Comparison of ENCODE assay signal across 21 cellular contexts in the genomic region with DNA sequence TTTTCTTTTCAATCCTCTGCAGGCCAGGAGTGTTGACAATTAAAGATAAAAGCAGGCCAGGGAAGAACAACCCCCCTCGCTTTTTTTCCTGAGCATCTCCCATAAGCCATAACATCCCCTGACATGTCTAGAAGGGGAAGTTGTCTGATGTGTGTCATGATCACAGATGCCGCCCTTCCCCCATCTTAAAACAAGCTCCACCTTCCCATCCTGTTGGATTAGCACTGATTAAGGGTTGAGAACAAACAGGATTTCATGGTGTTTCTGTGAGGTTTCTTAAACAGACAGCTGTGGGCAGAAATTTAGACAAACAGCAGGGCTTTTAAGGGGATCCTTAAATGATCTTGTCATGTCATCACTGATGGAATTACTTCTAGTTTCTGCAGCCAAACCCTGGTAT. TPM values are rescaled to one million over a fixed set of nuclear protein-coding genes. Genes with fewer than 3 reads are reported as not detected.
DNase-seq lines count a peak whose midpoint lies in the region; ATAC-seq, FAIRE-seq and TF ChIP-seq lines count a peak whose summit lies in the region.
"Had no signal": no experiment of that assay in that cellular context is flagged by ENCODE, and none has a peak within 500 bp of the region (broad histone marks: within the 10 kb centered on the region; RNA-seq: fewer than 3 reads in every experiment).

No MANE protein-coding gene starts in this region.

- no peak for FAIRE-seq in frontal cortex (lab: Jason Lieb, UNC)
- FAIRE-seq: GM18507, H54, K562, keratinocyte had no signal

- peaks cover 10 to 26% of the 10 kb centered on the region in 2 donors for H3K27me3 Mint-ChIP-seq in natural killer cell treated with Interleukin-12 subunit alpha and Interleukin-12 subunit beta and Interleukin-15 and Interleukin-18, amount 100 ng/mL, for 72 hours

- H3K4me1 ChIP-seq in neutrophil (ENCODE audit: control insufficient read depth in 1 of 2, insufficient read depth in 1 of 2, low read depth in 1 of 2, low read length in 1 of 2), result peaks cover 15 to 42% of the 10 kb centered on the region in 2 experiments
- H3K4me1 ChIP-seq: BE2C, breast epithelium had no signal

- no peak for ATAC-seq in natural killer cell treated with Interleukin-12 subunit alpha and Interleukin-12 subunit beta and Interleukin-15 and Interleukin-18, amount 100 ng/mL, for 72 hours
- ATAC-seq: activated T-helper 17 cell treated with anti-CD3 and anti-CD28 coated beads, Interleukin-2, amount 50 U/mL, for 72 hours; K562; mucosa of descending colon had no signal

- H3K4me3 ChIP-seq in neutrophil (ENCODE audit: low read depth in 1 of 2, low read length in 1 of 2), result no peak overlapping the region
- H3K4me3 ChIP-seq in MG63, result no peak overlapping the region
- H3K4me3 ChIP-seq: breast epithelium, K562, mucosa of descending colon, ovary had no signal

- no peaks in the 10 kb centered on the region for H3K36me3 ChIP-seq in neutrophil
- no peaks in the 10 kb centered on the region for H3K36me3 ChIP-seq in MG63
- H3K36me3 ChIP-seq: BE2C, breast epithelium, ovary had no signal

- no peaks in the 10 kb centered on the region for H3K27me3 ChIP-seq in neutrophil
- H3K27me3 ChIP-seq in MG63, result no peaks in the 10 kb centered on the region
- H3K27me3 ChIP-seq: BE2C, breast epithelium, ovary had no signal

- no peaks in the 10 kb centered on the region for H3K9me3 ChIP-seq in neutrophil
- no peaks in the 10 kb centered on the region for H3K9me3 ChIP-seq in MG63
- H3K9me3 ChIP-seq: BE2C, breast epithelium, mucosa of descending colon, ovary had no signal

- peak overlapping the region; percentile 58 for H3K27ac ChIP-seq in neutrophil
- H3K27ac ChIP-seq: breast epithelium, ovary had no signal

- no peaks in the 10 kb centered on the region for H3K4me1 Mint-ChIP-seq in natural killer cell treated with Interleukin-12 subunit alpha and Interleukin-12 subunit beta and Interleukin-15 and Interleukin-18, amount 100 ng/mL, for 72 hours (ENCODE audit: low read depth in 2 of 2)
- H3K4me1 Mint-ChIP-seq: activated T-helper 17 cell treated with anti-CD3 and anti-CD28 coated beads, Interleukin-2, amount 50 U/mL, for 72 hours had no signal

- DNase-seq in DMS53 (lab: John Stamatoyannopoulos, UW) (peak; percentile 54), NCI-H2171 treated with DMSO at 0.1 percent for 48 hours (lab: John Stamatoyannopoulos, UW) (peak; percentile 78), UCSD-AML1 (lab: John Stamatoyannopoulos, UW; ENCODE audit: unreplicated experiment) (peak; percentile 25), MG63 (no peak), frontal cortex (ENCODE audit: low spot score in 2 of 2) (no peak)
- no peak for DNase-seq in natural killer cell treated with Interleukin-12 subunit alpha and Interleukin-12 subunit beta and Interleukin-15 and Interleukin-18, amount 100 ng/mL, for 72 hours (ENCODE audit: low spot score)
- DNase-seq: activated CD4-positive, CD25-positive, alpha-beta regulatory T cell treated with anti-CD3 and anti-CD28 coated beads, Interleukin-2, amount 50 U/mL, for 72 hours; BE2C; DMS79 treated with DMSO at 0.1 percent for 48 hours; mucosa of descending colon; NCI-H1105; NK-92 treated with Interleukin-12 subunit alpha and Interleukin-12 subunit beta, amount 100 ng/mL, for 24 hours; ovary; T-helper 2 cell had no signal

- H3K9me3 Mint-ChIP-seq in natural killer cell treated with Interleukin-12 subunit alpha and Interleukin-12 subunit beta and Interleukin-15 and Interleukin-18, amount 100 ng/mL, for 72 hours, result no peaks in the 10 kb centered on the region
- H3K9me3 Mint-ChIP-seq: activated T-helper 17 cell treated with anti-CD3 and anti-CD28 coated beads, Interleukin-2, amount 50 U/mL, for 72 hours had no signal

- no peaks in the 10 kb centered on the region for H3K36me3 Mint-ChIP-seq in natural killer cell treated with Interleukin-12 subunit alpha and Interleukin-12 subunit beta and Interleukin-15 and Interleukin-18, amount 100 ng/mL, for 72 hours

- no peak for TF ChIP-seq CTCF in neutrophil (IDR thresholded peaks at IDR 0.05)

- H3K4me3 Mint-ChIP-seq in natural killer cell treated with Interleukin-12 subunit alpha and Interleukin-12 subunit beta and Interleukin-15 and Interleukin-18, amount 100 ng/mL, for 72 hours, result no peak overlapping the region
- H3K4me3 Mint-ChIP-seq: activated T-helper 17 cell treated with anti-CD3 and anti-CD28 coated beads, Interleukin-2, amount 50 U/mL, for 72 hours had no signal

- no peak overlapping the region for H3K27ac Mint-ChIP-seq in natural killer cell treated with Interleukin-12 subunit alpha and Interleukin-12 subunit beta and Interleukin-15 and Interleukin-18, amount 100 ng/mL, for 72 hours
- H3K27ac Mint-ChIP-seq: activated T-helper 17 cell treated with anti-CD3 and anti-CD28 coated beads, Interleukin-2, amount 50 U/mL, for 72 hours had no signal

RNA-seq across cellular contexts. Expression of a gene that starts 59.4 kb away (rescaled TPM):
- total RNA-seq in MG63 (2014; rRNA removed; shearing (Covaris generic); ENCODE audit: low replicate concordance), result not detected in 2 replicates
- 1.6 TPM for total RNA-seq in frontal cortex
- total RNA-seq in natural killer cell treated with Interleukin-12 subunit alpha and Interleukin-12 subunit beta and Interleukin-15 and Interleukin-18, amount 100 ng/mL, for 72 hours, result not detected
- total RNA-seq: activated T-helper 17 cell treated with anti-CD3 and anti-CD28 coated beads, Interleukin-2, amount 50 U/mL, for 72 hours; K562; mucosa of descending colon had no signal

Comparison
In these comparisons a context has a peak if more than half of its experiments do, and no peak if none do; other contexts are left out.
1. DNase-seq: peak in DMS53 (single experiment), NCI-H2171 treated with DMSO at 0.1 percent for 48 hours (single experiment) and UCSD-AML1 (single experiment); none in MG63 (single experiment), frontal cortex (0 of 2) and natural killer cell treated with Interleukin-12 subunit alpha and Interleukin-12 subunit beta and Interleukin-15 and Interleukin-18, amount 100 ng/mL, for 72 hours (single experiment).